ENCODE assay signal across 8 cellular contexts in the genomic region with DNA sequence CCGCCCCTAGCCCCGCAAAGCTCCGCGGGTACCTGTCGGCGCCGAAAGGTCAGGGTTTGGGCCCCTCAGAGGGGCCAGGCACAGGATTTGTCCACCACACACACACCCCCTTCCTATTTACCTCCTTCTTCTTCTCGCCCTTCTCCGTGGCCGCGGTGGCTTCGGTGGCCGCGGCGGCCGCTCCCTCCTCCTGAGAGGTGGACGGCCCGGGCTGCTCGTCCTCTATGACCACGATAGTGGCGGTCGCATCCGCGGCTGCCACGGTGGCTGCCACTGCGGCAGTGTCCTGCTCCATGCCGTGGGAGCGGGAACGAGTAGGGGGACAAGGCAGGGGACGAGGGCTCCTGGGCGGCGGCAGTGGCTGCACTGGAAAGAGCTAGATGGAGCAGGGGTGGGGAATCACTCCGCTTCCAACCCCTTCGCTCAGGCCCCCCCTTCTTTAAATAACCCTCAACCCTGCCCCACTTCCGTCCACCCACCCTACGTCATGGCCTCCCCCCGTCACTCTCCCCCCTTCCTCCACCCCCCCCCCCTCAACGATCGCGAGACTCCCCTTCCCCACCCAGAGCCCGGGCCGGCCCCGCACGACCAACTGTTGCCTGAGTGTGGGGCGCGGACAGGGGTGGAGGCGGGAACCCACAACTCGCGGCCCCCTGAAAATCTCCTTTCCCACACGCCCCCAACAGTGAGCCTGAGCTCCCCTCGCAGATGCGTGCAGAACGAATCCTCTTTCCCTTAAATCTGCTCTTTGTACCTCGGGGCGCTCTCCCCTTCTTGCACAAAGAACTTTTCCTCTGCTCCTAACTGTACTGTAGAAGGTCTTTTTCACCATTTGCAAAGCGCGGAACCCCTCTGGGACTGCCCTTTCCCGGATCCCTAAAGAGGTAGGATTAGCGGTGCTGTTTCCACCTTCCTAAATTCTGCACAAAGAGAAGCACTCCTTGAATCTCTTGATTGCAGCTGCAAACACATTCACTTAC. TPM values are rescaled to one million over a fixed set of nuclear protein-coding genes. Genes with fewer than 3 reads are reported as not detected.
DNase-seq lines count a peak whose midpoint lies in the region; ATAC-seq and TF ChIP-seq lines count a peak whose summit lies in the region.

TSS of gene SMARCA1 (minus strand) at position 415 of the 980 bp plus-strand sequence. CDS start at position 295, 120 bp downstream.

- H3K36me3 Mint-ChIP-seq in activated CD4-positive, alpha-beta T cell treated with anti-CD3 and anti-CD28 coated beads for 36 hours (ENCODE audit: low read depth) = no peaks in the 10 kb centered on the region
- no peaks in the 10 kb centered on the region for H3K36me3 Mint-ChIP-seq in chondrocyte (ENCODE audit: low read depth)

- H3K27me3 ChIP-seq in PC-3 (ENCODE audit: low read length) (no peaks in the 10 kb centered on the region), sigmoid colon (no peaks in the 10 kb centered on the region)

- H3K27ac ChIP-seq in PC-3 (ENCODE audit: low read length) = peak within 1 kb of the TSS; percentile 29; the same call in 1 of the 2 replicates
- peak within 1 kb of the TSS; percentile 91 to 94 (median 93) for H3K27ac ChIP-seq in sigmoid colon

- peaks cover 35% of the 10 kb centered on the region for H3K79me2 ChIP-seq in PC-3 (ENCODE audit: low read length)

- no peaks in the 10 kb centered on the region for H3K4me1 Mint-ChIP-seq in activated CD4-positive, alpha-beta T cell treated with anti-CD3 and anti-CD28 coated beads for 36 hours
- H3K4me1 Mint-ChIP-seq in chondrocyte (ENCODE audit: low read depth) = peaks cover 33% of the 10 kb centered on the region

- peaks cover 10% of the 10 kb centered on the region for H3K27me3 Mint-ChIP-seq in activated CD4-positive, alpha-beta T cell treated with anti-CD3 and anti-CD28 coated beads for 36 hours
- no peaks in the 10 kb centered on the region for H3K27me3 Mint-ChIP-seq in chondrocyte (ENCODE audit: low read depth)

- peak in 1 of 2 donors; percentile 22 for TF ChIP-seq POLR2A in sigmoid colon (IDR thresholded peaks at IDR 0.05)

- H3K4me3 ChIP-seq in PC-3 (ENCODE audit: low read length) (peak within 1 kb of the TSS; percentile 97), sigmoid colon (peak within 1 kb of the TSS; percentile 75 to 87 (median 79))

- H3K4me1 ChIP-seq in PC-3 (ENCODE audit: insufficient read depth, low read length) (no peaks in the 10 kb centered on the region), sigmoid colon (peaks cover 0 to 16% (median 6%) of the 10 kb centered on the region in 4 donors)

- peak within 1 kb of the TSS; percentile 89 for H3K4me2 ChIP-seq in PC-3 (ENCODE audit: low read length)

- H2AFZ ChIP-seq in PC-3 (ENCODE audit: low read length) = peak within 1 kb of the TSS; percentile 97

- H3K9me3 ChIP-seq in PC-3 (ENCODE audit: low read length) (no peaks in the 10 kb centered on the region), sigmoid colon (no peaks in the 10 kb centered on the region)

- no peaks in the 10 kb centered on the region for H4K20me1 ChIP-seq in PC-3 (ENCODE audit: low read length)

- TF ChIP-seq CTCF in PC-3 (conservative IDR thresholded peaks at IDR 0.05; ENCODE audit: low read depth, low read length) (no peak), chondrocyte (IDR thresholded peaks at IDR 0.05) (no peak), sigmoid colon (IDR thresholded peaks at IDR 0.05) (no peak)

- H3K9ac ChIP-seq in PC-3 (ENCODE audit: low read length) = peak within 1 kb of the TSS; percentile 83

- POLR2A ChIA-PET in activated CD4-positive, alpha-beta T cell treated with anti-CD3 and anti-CD28 coated beads for 36 hours (lab: Charles Lee) = no interaction called here
- POLR2A ChIA-PET in PC-3 (lab: Charles Lee; ENCODE audit: unreplicated experiment) = no interaction called here

- 5 to 7% methylated on average over 53 to 58 of the region's 59 CpGs for WGBS in sigmoid colon, 2 donors

- peak; percentile 6 for DNase-seq in activated CD4-positive, alpha-beta T cell treated with anti-CD3 and anti-CD28 coated beads for 36 hours
- DNase-seq in activated CD4-positive, alpha-beta T cell treated with anti-CD3 and anti-CD28 coated beads, Interleukin-2, amount 50 U/mL, for 4 hours = no peak
- DNase-seq in PC-3 (peak; percentile 12), chondrocyte (ENCODE audit: low spot score) (no peak), iPS-NIHi7 (ENCODE audit: extremely low spot score) (peak; percentile 91), sigmoid colon (peak; percentile 86)
- no peak for DNase-seq in activated CD4-positive, alpha-beta T cell treated with anti-CD3 and anti-CD28 coated beads for 1 hour

- no peak for ATAC-seq in activated CD4-positive, alpha-beta T cell treated with anti-CD3 and anti-CD28 coated beads for 36 hours
- peak; percentile 47 for ATAC-seq in PC-3
- ATAC-seq in GM18858 (IDR thresholded peaks at IDR 0.05; ENCODE audit: unreplicated experiment) = no peak

- peak within 1 kb of the TSS; percentile 69 for H3K4me3 Mint-ChIP-seq in activated CD4-positive, alpha-beta T cell treated with anti-CD3 and anti-CD28 coated beads for 36 hours
- H3K4me3 Mint-ChIP-seq in chondrocyte (ENCODE audit: unreplicated experiment) = peak within 1 kb of the TSS; percentile 85

- CTCF ChIA-PET in activated CD4-positive, alpha-beta T cell treated with anti-CD3 and anti-CD28 coated beads for 36 hours (lab: Charles Lee) = no interaction called here
- CTCF ChIA-PET in PC-3 (lab: Charles Lee) = no interaction called here

- intact Hi-C loops in activated CD4-positive, alpha-beta T cell treated with anti-CD3 and anti-CD28 coated beads for 36 hours (cut with DNase I, micrococcal nuclease) = no loop called here
- intact Hi-C loops in PC-3 (cut with micrococcal nuclease) (loop anchor here (2.0 kb wide), 2 partner anchors 17 to 31 kb away; partner anchors contain the start of gene OCRL), sigmoid colon (cut with DNase I) (loop anchor here (2.0 kb wide), 1 partner anchor 17 kb away; the partner anchor contains the start of gene OCRL)

- no peaks in the 10 kb centered on the region for H3K36me3 ChIP-seq in PC-3 (ENCODE audit: low read depth, low read length)
- H3K36me3 ChIP-seq in sigmoid colon = no peaks in the 10 kb centered on the region

- no peak for TF ChIP-seq EP300 in sigmoid colon (IDR thresholded peaks at IDR 0.05)

- BruUV-seq in PC-3 (replicated peaks; lab: Mats Ljungman, UMichigan) = no TSS peak

- peaks cover 4% of the 10 kb centered on the region for H3F3A ChIP-seq in PC-3 (ENCODE audit: low read length, unreplicated experiment)

- no peak within 1 kb of the TSS for H3K27ac Mint-ChIP-seq in activated CD4-positive, alpha-beta T cell treated with anti-CD3 and anti-CD28 coated beads for 36 hours
- H3K27ac Mint-ChIP-seq in chondrocyte (ENCODE audit: unreplicated experiment) = peak within 1 kb of the TSS; percentile 92

- H3K9me2 ChIP-seq in PC-3 (replicated peaks; ENCODE audit: low read length) = no peaks in the 10 kb centered on the region

- no peaks in the 10 kb centered on the region for H3K9me3 Mint-ChIP-seq in activated CD4-positive, alpha-beta T cell treated with anti-CD3 and anti-CD28 coated beads for 36 hours (ENCODE audit: low read depth)
- no peaks in the 10 kb centered on the region for H3K9me3 Mint-ChIP-seq in chondrocyte (ENCODE audit: low read depth)

RNA-seq across cellular contexts. Expression of gene SMARCA1, which starts in this region (rescaled TPM):
- total RNA-seq in activated CD4-positive, alpha-beta T cell treated with anti-CD3 and anti-CD28 coated beads for 36 hours = under 1 TPM; 0.21 to 0.23 TPM
- total RNA-seq in PC-3 (2014; rRNA removed) (34.8 and 35.6 TPM in 2 replicates), chondrocyte (123 to 126 TPM (median 123 TPM) in 3 replicates), sigmoid colon (10 to 100 TPM; 40.7 to 70.3 (median 44.8) TPM)
- polyA plus RNA-seq in sigmoid colon = 1 to 10 TPM; 1.2 to 6.6 (median 4.8) TPM

Comparison
In these comparisons a context has a peak if more than half of its experiments do, and no peak if none do; other contexts are left out.
1. RNA of gene SMARCA1 (total RNA-seq): 123 to 126 TPM in chondrocyte, 40.7 to 70.3 TPM in sigmoid colon and 34.8 to 35.6 TPM in PC-3; 0.21 to 0.23 TPM in activated CD4-positive, alpha-beta T cell treated with anti-CD3 and anti-CD28 coated beads for 36 hours; every median in the first group is over 10 times any median in the second.
2. Peak in DNase-seq in activated CD4-positive, alpha-beta T cell treated with anti-CD3 and anti-CD28 coated beads for 36 hours; RNA of the gene not detected or under 1 TPM.
3. DNase-seq: peak in PC-3 (single experiment), iPS-NIHi7 (single experiment) and sigmoid colon (single experiment); none in activated CD4-positive, alpha-beta T cell treated with anti-CD3 and anti-CD28 coated beads, Interleukin-2, amount 50 U/mL, for 4 hours (0 of 2), chondrocyte (single experiment) and activated CD4-positive, alpha-beta T cell treated with anti-CD3 and anti-CD28 coated beads for 1 hour (single experiment).
4. intact Hi-C loops: an anchor here in PC-3 (2.0 kb wide) and sigmoid colon (2.0 kb wide); none called in activated CD4-positive, alpha-beta T cell treated with anti-CD3 and anti-CD28 coated beads for 36 hours.